12 cellular contexts compared by ENCODE assay signal in genomic region chr5:79956173-79956670, GRCh38. TPM values are rescaled to one million over a fixed set of nuclear protein-coding genes. Genes with fewer than 3 reads are reported as not detected.
DNase-seq lines count a peak whose midpoint lies in the region; ATAC-seq and TF ChIP-seq lines count a peak whose summit lies in the region.
"Had no signal": no experiment of that assay in that cellular context is flagged by ENCODE, and none has a peak within 500 bp of the region (broad histone marks: within the 10 kb centered on the region; RNA-seq: fewer than 3 reads in every experiment).

No MANE protein-coding gene starts in this region.

- intact Hi-C loops in Panc1 (cut with micrococcal nuclease; ENCODE audit: unreplicated experiment), result no loop called here

- H3K27ac ChIP-seq in GM23248 (peak overlapping the region; percentile 36), Panc1 (ENCODE audit: low read length) (no peak overlapping the region), endodermal cell (ENCODE audit: low read depth, low read length) (no peak overlapping the region), neural progenitor cell (no peak overlapping the region), substantia nigra (ENCODE audit: low read depth, low read length, poor library complexity, severe bottlenecking) (no peak overlapping the region)

- H3K27ac Mint-ChIP-seq in endodermal cell, result no peak overlapping the region
- no peak overlapping the region for H3K27ac Mint-ChIP-seq in neural progenitor cell
- H3K27ac Mint-ChIP-seq: activated naive CD8-positive, alpha-beta T cell; naive B cell had no signal

- no peaks in the 10 kb centered on the region for H3K79me2 ChIP-seq in GM23248 (ENCODE audit: insufficient read depth)
- no peaks in the 10 kb centered on the region for H3K79me2 ChIP-seq in neural progenitor cell (ENCODE audit: low read depth)

- peaks cover 11% of the 10 kb centered on the region for H3K4me1 ChIP-seq in GM23248 (ENCODE audit: insufficient read depth)
- H3K4me1 ChIP-seq in Panc1 (ENCODE audit: control insufficient read depth, insufficient read depth, low read length), result no peaks in the 10 kb centered on the region
- H3K4me1 ChIP-seq in endodermal cell (ENCODE audit: control insufficient read depth, insufficient read depth, low read length), result no peaks in the 10 kb centered on the region
- peaks cover 41% of the 10 kb centered on the region for H3K4me1 ChIP-seq in neural progenitor cell

- in situ Hi-C loops in GM23248 (cut with MboI) (no loop called here), Panc1 (cut with HindIII; ENCODE audit: low pct_unique_long_range_greater_than_20kb, low sequenced_read_pairs) (no loop called here)

- no peaks in the 10 kb centered on the region for H3K36me3 Mint-ChIP-seq in endodermal cell (ENCODE audit: low read depth)
- no peaks in the 10 kb centered on the region for H3K36me3 Mint-ChIP-seq in neural progenitor cell
- H3K36me3 Mint-ChIP-seq: activated naive CD8-positive, alpha-beta T cell had no signal

- CTCF ChIA-PET in Panc1 (lab: Charles Lee), result no interaction called here

- H3K9me2 ChIP-seq in GM23248 (ENCODE audit: insufficient read depth), result no peaks in the 10 kb centered on the region

- H3F3A ChIP-seq in GM23248 (ENCODE audit: insufficient read depth) (peaks cover 18% of the 10 kb centered on the region), neural progenitor cell (ENCODE audit: low read depth) (peaks cover 30% of the 10 kb centered on the region)

- H3K4me1 Mint-ChIP-seq in endodermal cell (peaks cover 12% of the 10 kb centered on the region), neural progenitor cell (peaks cover 14% of the 10 kb centered on the region)

- H3K27me3 Mint-ChIP-seq in endodermal cell (ENCODE audit: insufficient read depth) (no peaks in the 10 kb centered on the region), neural progenitor cell (ENCODE audit: insufficient read depth, low read depth) (no peaks in the 10 kb centered on the region)

- ATAC-seq in Panc1, result peak; percentile 45; the same call in 1 of the 2 replicates

- no peak overlapping the region for H3K4me3 Mint-ChIP-seq in endodermal cell
- no peak overlapping the region for H3K4me3 Mint-ChIP-seq in neural progenitor cell
- H3K4me3 Mint-ChIP-seq: activated naive CD8-positive, alpha-beta T cell; naive B cell had no signal

- TF ChIP-seq CTCF in Panc1 (IDR thresholded peaks at IDR 0.05) (no peak), endodermal cell (conservative IDR thresholded peaks at IDR 0.05) (no peak), neural progenitor cell (IDR thresholded peaks at IDR 0.05) (no peak)

- H4K20me1 ChIP-seq in GM23248 (ENCODE audit: insufficient read depth), result no peaks in the 10 kb centered on the region
- H4K20me1 ChIP-seq in neural progenitor cell (ENCODE audit: low read depth), result no peaks in the 10 kb centered on the region

- H3K9ac ChIP-seq in GM23248, result no peak overlapping the region
- no peak overlapping the region for H3K9ac ChIP-seq in endodermal cell (ENCODE audit: extremely low read depth, low read length, poor library complexity, severe bottlenecking)
- no peak overlapping the region for H3K9ac ChIP-seq in neural progenitor cell

- H3K9me3 ChIP-seq in GM23248 (ENCODE audit: low read depth), result no peaks in the 10 kb centered on the region
- no peaks in the 10 kb centered on the region for H3K9me3 ChIP-seq in Panc1 (ENCODE audit: control insufficient read depth, insufficient read depth, low read depth, low read length)
- no peaks in the 10 kb centered on the region for H3K9me3 ChIP-seq in endodermal cell (ENCODE audit: control insufficient read depth, low read length)
- no peaks in the 10 kb centered on the region for H3K9me3 ChIP-seq in neural progenitor cell (ENCODE audit: low read depth)

- BruUV-seq in Panc1 (replicated peaks; lab: Mats Ljungman, UMichigan), result no TSS peak

- H2AFZ ChIP-seq in GM23248 (no peak overlapping the region), neural progenitor cell (replicated peaks) (peak overlapping the region; percentile 39)

- H3K27me3 ChIP-seq in GM23248 (replicated peaks; ENCODE audit: insufficient read depth), result no peaks in the 10 kb centered on the region
- H3K27me3 ChIP-seq in Panc1 (ENCODE audit: control insufficient read depth, insufficient read depth, low read length), result 0 out of 2 replicates have a peak, but pooled peaks cover 3% of the 10 kb centered on the region
- H3K27me3 ChIP-seq in endodermal cell (ENCODE audit: control insufficient read depth, insufficient read depth, low read length, poor library complexity, severe bottlenecking), result no peaks in the 10 kb centered on the region
- no peaks in the 10 kb centered on the region for H3K27me3 ChIP-seq in neural progenitor cell

- peak overlapping the region; percentile 17 for H3K4me2 ChIP-seq in GM23248 (ENCODE audit: unreplicated experiment)
- peak overlapping the region; percentile 44 for H3K4me2 ChIP-seq in neural progenitor cell
- H3K4me2 ChIP-seq: smooth muscle cell had no signal

- H3K4me3 ChIP-seq in GM23248 (no peak overlapping the region), Panc1 (ENCODE audit: low read depth in 2 of 2, low read length in 2 of 2) (no peak overlapping the region), endodermal cell (ENCODE audit: low read length) (no peak overlapping the region), neural progenitor cell (no peak overlapping the region)
- H3K4me3 ChIP-seq: smooth muscle cell had no signal

- WGBS in GM23248 (ENCODE audit: low coverage in 1 of 2, low lambda C conversion rate in 2 of 2, missing lambda C conversion rate in 2 of 2), 2 experiments, result 35% methylated on average over 4 of the region's 4 CpGs
- WGBS in endodermal cell (ENCODE audit: insufficient coverage in 1 of 2, insufficient read length in 1 of 2), 2 experiments, result 74 to 90% methylated on average over 1 to 4 of the region's 4 CpGs

- H3K9me3 Mint-ChIP-seq in endodermal cell, result peaks cover 5% of the 10 kb centered on the region
- H3K9me3 Mint-ChIP-seq in neural progenitor cell, result peaks cover 3% of the 10 kb centered on the region

- H3K36me3 ChIP-seq in GM23248 (ENCODE audit: low read depth), result no peaks in the 10 kb centered on the region
- H3K36me3 ChIP-seq in Panc1 (ENCODE audit: control insufficient read depth, insufficient read depth, low read length), result no peaks in the 10 kb centered on the region
- no peaks in the 10 kb centered on the region for H3K36me3 ChIP-seq in endodermal cell (ENCODE audit: control insufficient read depth, insufficient read depth, low read length)
- H3K36me3 ChIP-seq in neural progenitor cell, result no peaks in the 10 kb centered on the region

- POLR2A ChIA-PET in Panc1 (lab: Charles Lee), result no interaction called here

- DNase-seq in GM23248 (peak; percentile 78), Panc1 (ENCODE audit: low read depth, low spot score) (no peak), endodermal cell (peak; percentile 72), neural progenitor cell (ENCODE audit: low spot score) (no peak), SHP77 treated with DMSO at 0.1 percent for 48 hours (lab: John Stamatoyannopoulos, UW) (no peak), substantia nigra (lab: John Stamatoyannopoulos, UW) (no peak), retina (no peak), NCI-H128 (lab: John Stamatoyannopoulos, UW; ENCODE audit: unreplicated experiment) (no peak)
- DNase-seq: naive B cell, NCI-H510A had no signal

RNA-seq across cellular contexts. Expression of gene MTX3, which starts 34.8 kb away (rescaled TPM):
- total RNA-seq in GM23248 (2014; rRNA removed; shearing (Covaris generic)), result 18.4 and 24.2 TPM in 2 replicates
- 6.9 and 7.0 TPM in 2 replicates for polyA plus RNA-seq in GM23248 (2016; fragmentation: Nextera tagmentation; extraction: Ambion mirVana)
- total RNA-seq in Panc1 (2021; ENCODE audit: unreplicated experiment) (18.1 TPM), endodermal cell (10 to 100 TPM; 25.7 to 39.7 TPM), neural progenitor cell (ENCODE audit: low replicate concordance) (43.1 and 64.0 TPM in 2 replicates)
- polyA plus RNA-seq in Panc1 (2012; ENCODE audit: insufficient read length), result 3.1 TPM
- 18.2 TPM for polyA plus RNA-seq in endodermal cell (2013, experiment 1 of 2)
- 18.3 TPM for polyA plus RNA-seq in endodermal cell (2013, experiment 2 of 2)

Comparison
In these comparisons a context has a peak if more than half of its experiments do, and no peak if none do; other contexts are left out.
1. DNase-seq: peak in GM23248 (single experiment) and endodermal cell (single experiment); none in Panc1 (single experiment), neural progenitor cell (single experiment), SHP77 treated with DMSO at 0.1 percent for 48 hours (single experiment), substantia nigra (0 of 49), retina (single experiment) and NCI-H128 (single experiment).